Comparison of ENCODE assay signal across 1 cellular context in genomic region chr6:30907758-30908591, GRCh38.
TF ChIP-seq lines count a peak whose summit lies in the region.

Gene GTF2H4, plus strand, starts transcription at chr6:30908207.

TF ChIP-seq in GM23338, 12 proteins besides CTCF, POLR2A, EP300 and RAD21 (continued from another document):
- TF ChIP-seq REST (IDR thresholded peaks at IDR 0.05; ENCODE audit: unreplicated experiment) (no peak), NANOG (IDR thresholded peaks at IDR 0.05; ENCODE audit: borderline replicate concordance) (no peak), JUNB (IDR thresholded peaks at IDR 0.05; ENCODE audit: unreplicated experiment) (no peak)
